ENCODE assay signal across 8 cellular contexts in genomic region chr5:177607452-177608192, GRCh38. TPM values are rescaled to one million over a fixed set of nuclear protein-coding genes. Genes with fewer than 3 reads are reported as not detected.
DNase-seq lines count a peak whose midpoint lies in the region; ATAC-seq, FAIRE-seq and TF ChIP-seq lines count a peak whose summit lies in the region.

No MANE protein-coding gene starts in this region.

- no peak overlapping the region for H3K27ac ChIP-seq in 22Rv1
- H3K27ac ChIP-seq in RWPE1, result peak overlapping the region; percentile 2; the same call in 1 of the 2 replicates
- H3K27ac ChIP-seq in upper lobe of right lung, result no peak overlapping the region

- H3K27ac Mint-ChIP-seq in activated T-helper 2 cell treated with anti-CD3 and anti-CD28 coated beads, Interferon-gamma antibody, Interleukin-2, Interleukin-4, amounts not matched to agents 10 μg/mL and 5 μg/mL and 100 μg/mL, durations not matched to agents 14 hours and 24 hours and 36 hours, result no peak overlapping the region

- peak; percentile 87 for ATAC-seq in upper lobe of right lung

- H3K4me1 Mint-ChIP-seq in activated T-helper 2 cell treated with anti-CD3 and anti-CD28 coated beads, Interferon-gamma antibody, Interleukin-2, Interleukin-4, amounts not matched to agents 10 μg/mL and 5 μg/mL and 100 μg/mL, durations not matched to agents 14 hours and 24 hours and 36 hours (ENCODE audit: low read depth), result peaks cover 2% of the 10 kb centered on the region

- POLR2A ChIA-PET in RWPE1 (lab: Yijun Ruan, JAX; ENCODE audit: low non-redundant PET), result no interaction called here

- no peaks in the 10 kb centered on the region for H3K27me3 ChIP-seq in upper lobe of right lung

- H3K36me3 Mint-ChIP-seq in activated T-helper 2 cell treated with anti-CD3 and anti-CD28 coated beads, Interferon-gamma antibody, Interleukin-2, Interleukin-4, amounts not matched to agents 10 μg/mL and 5 μg/mL and 100 μg/mL, durations not matched to agents 14 hours and 24 hours and 36 hours (ENCODE audit: low read depth), result peaks cover 4% of the 10 kb centered on the region

- H3K4me3 Mint-ChIP-seq in activated T-helper 2 cell treated with anti-CD3 and anti-CD28 coated beads, Interferon-gamma antibody, Interleukin-2, Interleukin-4, amounts not matched to agents 10 μg/mL and 5 μg/mL and 100 μg/mL, durations not matched to agents 14 hours and 24 hours and 36 hours (ENCODE audit: low read depth), result no peak overlapping the region

- no peaks in the 10 kb centered on the region for H3K9me3 Mint-ChIP-seq in activated T-helper 2 cell treated with anti-CD3 and anti-CD28 coated beads, Interferon-gamma antibody, Interleukin-2, Interleukin-4, amounts not matched to agents 10 μg/mL and 5 μg/mL and 100 μg/mL, durations not matched to agents 14 hours and 24 hours and 36 hours

- H3K4me3 ChIP-seq in foreskin fibroblast (ENCODE audit: low read depth in 1 of 2, low read length in 2 of 2), result no peak overlapping the region
- no peak overlapping the region for H3K4me3 ChIP-seq in upper lobe of right lung

- DNase-seq in GM18507 (ENCODE audit: extremely low spot score, insufficient read length, low read depth) (peak; percentile 57), LoVo (ENCODE audit: low spot score) (peak; percentile 20), RWPE1 (ENCODE audit: low spot score) (peak; percentile 86), foreskin fibroblast (peak; percentile 82 to 94), occipital lobe (lab: John Stamatoyannopoulos, UW) (peak; percentile 73), upper lobe of right lung (peak; percentile 85)
- DNase-seq in activated T-helper 2 cell treated with anti-CD3 and anti-CD28 coated beads, Interferon-gamma antibody, Interleukin-2, Interleukin-4, amounts not matched to agents 10 μg/mL and 5 μg/mL and 100 μg/mL, durations not matched to agents 14 hours and 24 hours and 36 hours (ENCODE audit: low spot score), result peak; percentile 53

- no peaks in the 10 kb centered on the region for H3K36me3 ChIP-seq in upper lobe of right lung

- CTCF ChIA-PET in RWPE1 (lab: Yijun Ruan, JAX), result interaction anchor here (0.5 to 1.3 kb wide), 16 partner anchors 9 to 1171 kb away, joined by 3 to 10 read pairs (median 3); partner anchors contain the start of gene TMED9

- FAIRE-seq in GM18507 (lab: Jason Lieb, UNC), result no peak

- H3K27me3 Mint-ChIP-seq in activated T-helper 2 cell treated with anti-CD3 and anti-CD28 coated beads, Interferon-gamma antibody, Interleukin-2, Interleukin-4, amounts not matched to agents 10 μg/mL and 5 μg/mL and 100 μg/mL, durations not matched to agents 14 hours and 24 hours and 36 hours (ENCODE audit: low read depth), result no peaks in the 10 kb centered on the region

- no peaks in the 10 kb centered on the region for H3K9me3 ChIP-seq in upper lobe of right lung

- TF ChIP-seq CTCF in 22Rv1 (IDR thresholded peaks at IDR 0.05) (peak; percentile 91), RWPE1 (conservative IDR thresholded peaks at IDR 0.05; ENCODE audit: low read depth) (peak; percentile 95), foreskin fibroblast (IDR thresholded peaks at IDR 0.05; ENCODE audit: low read depth, low read length) (peak; percentile 88), upper lobe of right lung (IDR thresholded peaks at IDR 0.05) (peak; percentile 82)

- H3K4me1 ChIP-seq in upper lobe of right lung, result no peaks in the 10 kb centered on the region

- intact Hi-C loops in activated T-helper 2 cell treated with anti-CD3 and anti-CD28 coated beads, Interferon-gamma antibody, Interleukin-2, Interleukin-4, amounts not matched to agents 10 μg/mL and 5 μg/mL and 100 μg/mL, durations not matched to agents 14 hours and 24 hours and 36 hours (cut with micrococcal nuclease), result no loop called here
- intact Hi-C loops in upper lobe of right lung (cut with DNase I), result no loop called here

RNA-seq across cellular contexts. Expression of gene B4GALT7, which starts 7.7 kb away (rescaled TPM):
- total RNA-seq in activated T-helper 2 cell treated with anti-CD3 and anti-CD28 coated beads, Interferon-gamma antibody, Interleukin-2, Interleukin-4, amounts not matched to agents 10 μg/mL and 5 μg/mL and 100 μg/mL, durations not matched to agents 14 hours and 24 hours and 36 hours, result 20.9 and 22.1 TPM in 2 replicates
- 15.8 TPM for total RNA-seq in occipital lobe
- total RNA-seq in upper lobe of right lung, result 23.2 TPM

RNA-seq across cellular contexts. Expression of gene TMED9, which starts 15.6 kb away (rescaled TPM):
- 174 and 175 TPM in 2 replicates for total RNA-seq in activated T-helper 2 cell treated with anti-CD3 and anti-CD28 coated beads, Interferon-gamma antibody, Interleukin-2, Interleukin-4, amounts not matched to agents 10 μg/mL and 5 μg/mL and 100 μg/mL, durations not matched to agents 14 hours and 24 hours and 36 hours
- total RNA-seq in occipital lobe, result 24.6 TPM
- total RNA-seq in upper lobe of right lung, result 133 TPM

RNA-seq across cellular contexts. Expression of gene FAM193B, which starts 53.3 kb away (rescaled TPM):
- total RNA-seq in activated T-helper 2 cell treated with anti-CD3 and anti-CD28 coated beads, Interferon-gamma antibody, Interleukin-2, Interleukin-4, amounts not matched to agents 10 μg/mL and 5 μg/mL and 100 μg/mL, durations not matched to agents 14 hours and 24 hours and 36 hours, result 75.8 and 81.0 TPM in 2 replicates
- 32.1 TPM for total RNA-seq in occipital lobe
- total RNA-seq in upper lobe of right lung, result 76.3 TPM

Comparison
In these comparisons a context has a peak if more than half of its experiments do, and no peak if none do; other contexts are left out.
1. DNase-seq: peak in every context shown above with its lines; median percentile 88 in foreskin fibroblast; 86 in RWPE1; 85 in upper lobe of right lung; 73 in occipital lobe; 57 in GM18507; 53 in activated T-helper 2 cell treated with anti-CD3 and anti-CD28 coated beads, Interferon-gamma antibody, Interleukin-2, Interleukin-4, amounts not matched to agents 10 μg/mL and 5 μg/mL and 100 μg/mL, durations not matched to agents 14 hours and 24 hours and 36 hours; 20 in LoVo.